ENCODE assay signal across 31 cellular contexts in the genomic region with DNA sequence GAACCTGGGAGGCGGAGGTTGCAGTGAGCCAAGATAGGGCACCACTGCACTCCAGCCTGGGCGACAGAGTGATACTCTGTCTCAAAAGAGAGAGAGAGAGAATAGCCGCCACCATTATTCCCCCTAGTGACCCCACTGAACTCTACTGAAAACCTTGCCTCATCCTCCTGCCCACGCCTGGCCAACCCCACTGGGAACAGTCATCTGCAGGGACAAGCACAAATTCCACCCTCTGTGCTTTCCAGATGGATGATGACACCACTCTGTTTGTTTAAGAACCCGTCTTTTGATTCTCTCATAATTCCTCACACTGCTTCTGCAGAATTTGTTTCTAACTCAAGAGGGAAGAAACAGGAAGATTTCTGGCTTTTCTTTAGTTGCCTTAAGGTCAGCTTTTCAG. TPM values are rescaled to one million over a fixed set of nuclear protein-coding genes. Genes with fewer than 3 reads are reported as not detected.
"Had no signal": no experiment of that assay in that cellular context is flagged by ENCODE, and none has a peak within 500 bp of the region (broad histone marks: within the 10 kb centered on the region; RNA-seq: fewer than 3 reads in every experiment).

No MANE protein-coding gene starts in this region.

- DNase-seq: activated CD4-positive, alpha-beta T cell treated with anti-CD3 and anti-CD28 coated beads for 48 hours; activated CD4-positive, alpha-beta T cell treated with anti-CD3 and anti-CD28 coated beads, Interleukin-2, amount 50 U/mL, for 4 hours; activated CD4-positive, CD25-positive, alpha-beta regulatory T cell treated with anti-CD3 and anti-CD28 coated beads, Interleukin-2, amount 50 U/mL, for 72 hours; activated CD8-positive, alpha-beta memory T cell treated with anti-CD3 and anti-CD28 coated beads, Interleukin-2, amount 50 U/mL, for 48 hours; activated CD8-positive, alpha-beta T cell treated with anti-CD3 and anti-CD28 coated beads, Interleukin-2, amount 10 ng/mL, durations not matched to agents 7 days and 5 days; activated naive CD4-positive, alpha-beta T cell treated with anti-CD3 and anti-CD28 coated beads, Interleukin-2, amount 50 U/mL, for 16 hours; activated naive CD8-positive, alpha-beta T cell treated with anti-CD3 and anti-CD28 coated beads, Interleukin-2, amount 10 ng/mL, durations not matched to agents 7 days and 5 days; activated T-cell treated with anti-CD3 and anti-CD28 coated beads, Interleukin-2, amount 50 U/mL, for 1 hour; adrenal gland; anterior cingulate cortex; central memory CD4-positive, alpha-beta T cell; KG1; NCI-H1092 treated with DMSO at 0.1 percent for 48 hours; NCI-H1417 treated with DMSO at 0.1 percent for 48 hours; NCI-H1694; NCI-H2029; NCI-H2107; NCI-H2171 treated with DMSO at 0.1 percent for 48 hours; NCI-H226; NCI-H526; NK-92 treated with Interleukin-12 subunit alpha and Interleukin-12 subunit beta, amount 100 ng/mL, for 24 hours; OCI-M1; Peyer's patch; SHP77; SW 1271 had no signal

- H3K4me3 ChIP-seq: adrenal gland, breast epithelium, Peyer's patch, SJSA1 had no signal

RNA-seq across cellular contexts. Expression of a gene that starts 12.2 kb away (rescaled TPM):
- total RNA-seq: activated CD8-positive, alpha-beta T cell treated with anti-CD3 and anti-CD28 coated beads, Interleukin-2, amount 10 ng/mL, durations not matched to agents 7 days and 5 days; activated naive CD8-positive, alpha-beta T cell treated with anti-CD3 and anti-CD28 coated beads, Interleukin-2, amount 10 ng/mL, durations not matched to agents 7 days and 5 days; MCF 10A; NCI-H460; SJSA1; T-helper 1 cell treated with Interleukin-12 subunit alpha and Interleukin-12 subunit beta and Interleukin-4 antibody, amounts not matched to agents 30 ng/mL and 1 ng/mL, for 36 hours had no signal

RNA-seq across cellular contexts. Expression of a gene that starts 12.3 kb away (rescaled TPM):
- total RNA-seq: activated CD8-positive, alpha-beta T cell treated with anti-CD3 and anti-CD28 coated beads, Interleukin-2, amount 10 ng/mL, durations not matched to agents 7 days and 5 days; SJSA1 had no signal

RNA-seq across cellular contexts. Expression of a gene that starts 29.8 kb away (rescaled TPM):
- total RNA-seq: activated CD8-positive, alpha-beta T cell treated with anti-CD3 and anti-CD28 coated beads, Interleukin-2, amount 10 ng/mL, durations not matched to agents 7 days and 5 days; activated naive CD8-positive, alpha-beta T cell treated with anti-CD3 and anti-CD28 coated beads, Interleukin-2, amount 10 ng/mL, durations not matched to agents 7 days and 5 days; LHCN-M2; MCF 10A; NCI-H460; Peyer's patch; SJSA1; T-helper 1 cell treated with Interleukin-12 subunit alpha and Interleukin-12 subunit beta and Interleukin-4 antibody, amounts not matched to agents 30 ng/mL and 1 ng/mL, for 36 hours had no signal
